Comparison of ENCODE assay signal across 1 cellular context in genomic region chr5:138331449-138332368, GRCh38.
TF ChIP-seq lines count a peak whose summit lies in the region.

Gene CDC25C (minus strand): TSS chr5:138331804. CDS start chr5:138331180, 624 bp downstream.

TF ChIP-seq in K562, 482 proteins besides CTCF, POLR2A, EP300 and RAD21 (continued from another document and continues in another):
- TF ChIP-seq SFPQ (IDR thresholded peaks at IDR 0.05; ENCODE audit: low read depth, low read length): no peak
- TF ChIP-seq NCOA2 (IDR thresholded peaks at IDR 0.05; ENCODE audit: partially characterized antibody in 2 of 2): no peak
- TF ChIP-seq XRCC3 (IDR thresholded peaks at IDR 0.05): no peak
- no peak for TF ChIP-seq SMAD2 (IDR thresholded peaks at IDR 0.05; ENCODE audit: low read depth, low read length)
- TF ChIP-seq SIX5 (IDR thresholded peaks at IDR 0.05; ENCODE audit: borderline replicate concordance in 1 of 2, insufficient read depth in 1 of 2, low read depth in 1 of 2, low read length in 2 of 2): no peak
- no peak for TF ChIP-seq SRSF9 (IDR thresholded peaks at IDR 0.05; ENCODE audit: borderline replicate concordance, low read depth, low read length)
- TF ChIP-seq ETV5 (CRISPR knock-in tag; IDR thresholded peaks at IDR 0.05; ENCODE audit: low read depth): no peak
- TF ChIP-seq ZBTB11 (CRISPR knock-in tag; IDR thresholded peaks at IDR 0.05): no peak
- no peak for TF ChIP-seq ZNF740 (CRISPR knock-in tag; IDR thresholded peaks at IDR 0.05)
- TF ChIP-seq ZNF740 (tag; IDR thresholded peaks at IDR 0.05): no peak
- no peak for TF ChIP-seq GATA2 (CRISPR knock-in tag; IDR thresholded peaks at IDR 0.05)
- TF ChIP-seq MTA1 (IDR thresholded peaks at IDR 0.05; ENCODE audit: borderline replicate concordance): peak; percentile 61; the same call in 1 of the 2 replicates
- TF ChIP-seq ZNF76 (CRISPR knock-in tag; IDR thresholded peaks at IDR 0.05; ENCODE audit: borderline replicate concordance): no peak
- TF ChIP-seq SP1 (CRISPR knock-in tag; IDR thresholded peaks at IDR 0.05): peak; percentile 77; the same call in 1 of the 2 replicates
- no peak for TF ChIP-seq ATF2 (CRISPR knock-in tag; IDR thresholded peaks at IDR 0.05)
- no peak for TF ChIP-seq ZNF280B (CRISPR knock-in tag; IDR thresholded peaks at IDR 0.05)
- peak; percentile 44; the same call in 1 of the 2 replicates for TF ChIP-seq E2F1 (CRISPR knock-in tag; IDR thresholded peaks at IDR 0.05)
- TF ChIP-seq MBD2 (IDR thresholded peaks at IDR 0.05; ENCODE audit: borderline replicate concordance, low read depth): peak; percentile 93
- no peak for TF ChIP-seq MCM5 (IDR thresholded peaks at IDR 0.05; ENCODE audit: low read depth)
- TF ChIP-seq FIP1L1 (IDR thresholded peaks at IDR 0.05; ENCODE audit: low read depth, low read length, poor library complexity, severe bottlenecking): no peak
- no peak for TF ChIP-seq ZNF212 (CRISPR knock-in tag; IDR thresholded peaks at IDR 0.05)
- no peak for TF ChIP-seq THRAP3 (IDR thresholded peaks at IDR 0.05; ENCODE audit: borderline replicate concordance)
- TF ChIP-seq ZNF717 (CRISPR knock-in tag; IDR thresholded peaks at IDR 0.05): no peak
- no peak for TF ChIP-seq TSC22D4 (tag; IDR thresholded peaks at IDR 0.05)
- TF ChIP-seq TFE3 (CRISPR knock-in tag; IDR thresholded peaks at IDR 0.05): no peak
- no peak for TF ChIP-seq KDM2B (CRISPR knock-in tag; IDR thresholded peaks at IDR 0.05)
- TF ChIP-seq KLF13 (tag; IDR thresholded peaks at IDR 0.05; ENCODE audit: borderline replicate concordance, low read depth): no peak
- TF ChIP-seq NFRKB (IDR thresholded peaks at IDR 0.05; ENCODE audit: low read depth): peak; percentile 25; the same call in 1 of the 2 replicates
- no peak for TF ChIP-seq CAMTA2 (CRISPR knock-in tag; conservative IDR thresholded peaks at IDR 0.05)
- TF ChIP-seq STAT5B (CRISPR knock-in tag; IDR thresholded peaks at IDR 0.05): no peak
- TF ChIP-seq MAFG (tag; conservative IDR thresholded peaks at IDR 0.05): no peak
- TF ChIP-seq STAG1 (CRISPR knock-in tag; IDR thresholded peaks at IDR 0.05; ENCODE audit: borderline replicate concordance): no peak
- TF ChIP-seq SRSF3 (IDR thresholded peaks at IDR 0.05; ENCODE audit: insufficient read depth, low read length): no peak
- TF ChIP-seq TAF1 (IDR thresholded peaks at IDR 0.05; ENCODE audit: control insufficient read depth, extremely low read depth, insufficient read depth, low read length, severe bottlenecking): peak; percentile 64
- no peak for TF ChIP-seq TSHZ1 (CRISPR knock-in tag; IDR thresholded peaks at IDR 0.05)
- no peak for TF ChIP-seq SMC3 (conservative IDR thresholded peaks at IDR 0.05; ENCODE audit: insufficient read depth, low read depth, low read length)
- TF ChIP-seq EHMT2 (IDR thresholded peaks at IDR 0.05): no peak
- no peak for TF ChIP-seq NFATC3 (IDR thresholded peaks at IDR 0.05)
- peak; percentile 62 for TF ChIP-seq MAX (CRISPR knock-in tag; IDR thresholded peaks at IDR 0.05)
- TF ChIP-seq SUPT5H (IDR thresholded peaks at IDR 0.05): peak; percentile 89
- 0 out of 2 replicates have a peak, but pooled peaks have one; percentile 20 for TF ChIP-seq RB1 (IDR thresholded peaks at IDR 0.05; ENCODE audit: low read depth)
- TF ChIP-seq BRD4 (IDR thresholded peaks at IDR 0.05): no peak; the same call in none of the 2 replicates
- TF ChIP-seq DNMT1 (IDR thresholded peaks at IDR 0.05): no peak
- no peak for TF ChIP-seq PATZ1 (CRISPR knock-in tag; IDR thresholded peaks at IDR 0.05; ENCODE audit: borderline replicate concordance)
- no peak for TF ChIP-seq HNRNPK (IDR thresholded peaks at IDR 0.05; ENCODE audit: low read depth, low read length, poor library complexity, severe bottlenecking)
- no peak for TF ChIP-seq BCL6 (CRISPR knock-in tag; IDR thresholded peaks at IDR 0.05)
- TF ChIP-seq PHB2 (IDR thresholded peaks at IDR 0.05; ENCODE audit: low read depth): no peak
- TF ChIP-seq SMARCE1 (IDR thresholded peaks at IDR 0.05): no peak; the same call in 1 of the 2 replicates
